In genomic region chr14:69739486-69739885, GRCh38 we compare ENCODE assay signal across 19 cellular contexts. TPM values are rescaled to one million over a fixed set of nuclear protein-coding genes. Genes with fewer than 3 reads are reported as not detected.
"Had no signal": no experiment of that assay in that cellular context is flagged by ENCODE, and none has a peak within 500 bp of the region (broad histone marks: within the 10 kb centered on the region; RNA-seq: fewer than 3 reads in every experiment).

No MANE protein-coding gene starts in this region.

- H3K27ac ChIP-seq: cardiac muscle cell, dorsolateral prefrontal cortex, pancreas, transverse colon had no signal

- FAIRE-seq: pancreas had no signal

- H3K4me1 Mint-ChIP-seq: activated CD8-positive, alpha-beta memory T cell treated with anti-CD3 and anti-CD28 coated beads, Interleukin-2, amount 10 ng/mL, durations not matched to agents 7 days and 5 days; memory B cell; naive thymus-derived CD8-positive, alpha-beta T cell; stimulated activated naive B cell treated with anti-CD40 and anti-IgM and Interleukin-4, amounts not matched to agents 10 μg/mL and 1 μg/mL and 100 μg/mL, for 72 hours had no signal

- H3K27me3 Mint-ChIP-seq: activated CD8-positive, alpha-beta memory T cell treated with anti-CD3 and anti-CD28 coated beads, Interleukin-2, amount 10 ng/mL, durations not matched to agents 7 days and 5 days had no signal

- H3K36me3 Mint-ChIP-seq: naive thymus-derived CD8-positive, alpha-beta T cell had no signal

- H3K4me1 ChIP-seq: pancreas, transverse colon had no signal

- H3K4me3 Mint-ChIP-seq: activated CD8-positive, alpha-beta memory T cell treated with anti-CD3 and anti-CD28 coated beads, Interleukin-2, amount 10 ng/mL, durations not matched to agents 7 days and 5 days; activated T-cell treated with anti-CD3 and anti-CD28 coated beads, Interleukin-2, amount 50 U/mL, for 24 hours; memory B cell; naive thymus-derived CD8-positive, alpha-beta T cell; stimulated activated naive B cell treated with anti-CD40 and anti-IgM and Interleukin-4, amounts not matched to agents 10 μg/mL and 1 μg/mL and 100 μg/mL, for 72 hours had no signal

- H3K36me3 ChIP-seq: cardiac muscle cell, pancreas, transverse colon had no signal

- DNase-seq: activated CD4-positive, alpha-beta T cell treated with anti-CD3 and anti-CD28 coated beads for 1 hour; activated CD4-positive, alpha-beta T cell treated with anti-CD3 and anti-CD28 coated beads, Interleukin-2, amount 50 U/mL, for 48 hours; activated CD8-positive, alpha-beta memory T cell treated with anti-CD3 and anti-CD28 coated beads, Interleukin-2, amount 10 ng/mL, durations not matched to agents 7 days and 5 days; activated naive CD4-positive, alpha-beta T cell treated with anti-CD3 and anti-CD28 coated beads, Interleukin-2, amount 50 U/mL, for 16 hours; activated T-cell treated with anti-CD3 and anti-CD28 coated beads, Interleukin-2, amount 50 U/mL, for 24 hours; dorsolateral prefrontal cortex; foreskin fibroblast; hippocampal formation; left ventricle myocardium superior; naive thymus-derived CD8-positive, alpha-beta T cell; pancreas; stimulated activated naive B cell treated with anti-CD40 and anti-IgM and Interleukin-4, amounts not matched to agents 10 μg/mL and 1 μg/mL and 100 μg/mL, for 72 hours; transverse colon had no signal

- ATAC-seq: activated CD8-positive, alpha-beta memory T cell treated with anti-CD3 and anti-CD28 coated beads, Interleukin-2, amount 10 ng/mL, durations not matched to agents 7 days and 5 days; left ventricle myocardium superior; naive thymus-derived CD8-positive, alpha-beta T cell; pancreas; stimulated activated naive B cell treated with anti-CD40 and anti-IgM and Interleukin-4, amounts not matched to agents 10 μg/mL and 1 μg/mL and 100 μg/mL, for 72 hours had no signal

- H3K27me3 ChIP-seq: cardiac muscle cell, pancreas, transverse colon had no signal

- H3K27ac Mint-ChIP-seq: activated CD8-positive, alpha-beta memory T cell treated with anti-CD3 and anti-CD28 coated beads, Interleukin-2, amount 10 ng/mL, durations not matched to agents 7 days and 5 days; activated T-cell treated with anti-CD3 and anti-CD28 coated beads, Interleukin-2, amount 50 U/mL, for 24 hours; memory B cell; naive thymus-derived CD8-positive, alpha-beta T cell; stimulated activated naive B cell treated with anti-CD40 and anti-IgM and Interleukin-4, amounts not matched to agents 10 μg/mL and 1 μg/mL and 100 μg/mL, for 72 hours had no signal

- H3K4me3 ChIP-seq: cardiac muscle cell, dorsolateral prefrontal cortex, pancreas, transverse colon had no signal

- H3K9me3 ChIP-seq: pancreas had no signal

RNA-seq across cellular contexts. Expression of gene SLC10A1, which starts 57.6 kb away (rescaled TPM):
- total RNA-seq: activated CD8-positive, alpha-beta memory T cell treated with anti-CD3 and anti-CD28 coated beads, Interleukin-2, amount 10 ng/mL, durations not matched to agents 7 days and 5 days; cardiac muscle cell; dorsolateral prefrontal cortex; left ventricle myocardium superior; naive thymus-derived CD8-positive, alpha-beta T cell; renal cortical epithelial cell; T-helper 1 cell treated with Interleukin-12 subunit alpha and Interleukin-12 subunit beta and Interleukin-4 antibody, amounts not matched to agents 30 ng/mL and 1 ng/mL, for 36 hours had no signal
- polyA plus RNA-seq: adipose tissue, cardiac muscle cell, keratinocyte, pancreas had no signal
